ENCODE assay signal across 2 cellular contexts in the genomic region with DNA sequence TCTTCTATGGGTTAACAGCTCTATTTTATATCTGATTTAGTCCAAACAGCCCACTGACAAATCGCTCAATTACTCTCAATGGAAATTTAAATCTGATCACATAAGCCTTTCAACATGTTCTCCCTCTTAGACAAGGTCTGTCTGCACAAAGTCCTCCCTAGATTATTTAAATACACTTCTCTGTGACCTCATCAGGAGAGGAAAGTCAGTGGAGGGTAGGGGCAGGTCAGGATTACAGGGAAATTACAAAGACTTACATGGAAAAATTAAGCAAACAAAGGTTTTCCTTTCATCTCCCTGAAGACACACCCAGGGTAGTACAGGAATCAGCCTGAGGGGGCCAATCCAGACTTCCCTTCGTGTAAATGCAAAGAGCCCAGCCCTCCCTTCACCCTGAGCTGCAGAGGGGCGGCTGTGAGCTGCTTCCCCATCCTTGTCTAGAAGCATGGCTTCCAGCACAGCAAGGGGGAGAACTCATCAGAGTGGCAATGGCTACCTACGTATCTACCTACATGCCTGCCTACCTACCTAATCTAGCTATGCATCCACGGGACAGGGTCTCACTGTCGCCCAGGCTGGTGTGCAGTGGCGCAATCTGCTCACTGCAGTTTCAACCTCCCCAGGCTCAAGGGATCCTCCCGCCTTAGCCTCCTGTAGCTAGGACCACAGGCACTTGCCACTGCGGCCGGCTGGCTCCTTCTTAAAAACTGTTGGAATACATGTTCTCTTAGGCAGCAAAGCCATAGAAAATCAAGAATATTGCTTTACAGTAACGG.
TF ChIP-seq lines count a peak whose summit lies in the region.

No MANE protein-coding gene starts in this region.

TF ChIP-seq in GM23338, 12 proteins besides CTCF, POLR2A, EP300 and RAD21:
- no peak for TF ChIP-seq EZH2 (IDR thresholded peaks at IDR 0.05; ENCODE audit: low read depth, unreplicated experiment)
- TF ChIP-seq, protein P1, sequence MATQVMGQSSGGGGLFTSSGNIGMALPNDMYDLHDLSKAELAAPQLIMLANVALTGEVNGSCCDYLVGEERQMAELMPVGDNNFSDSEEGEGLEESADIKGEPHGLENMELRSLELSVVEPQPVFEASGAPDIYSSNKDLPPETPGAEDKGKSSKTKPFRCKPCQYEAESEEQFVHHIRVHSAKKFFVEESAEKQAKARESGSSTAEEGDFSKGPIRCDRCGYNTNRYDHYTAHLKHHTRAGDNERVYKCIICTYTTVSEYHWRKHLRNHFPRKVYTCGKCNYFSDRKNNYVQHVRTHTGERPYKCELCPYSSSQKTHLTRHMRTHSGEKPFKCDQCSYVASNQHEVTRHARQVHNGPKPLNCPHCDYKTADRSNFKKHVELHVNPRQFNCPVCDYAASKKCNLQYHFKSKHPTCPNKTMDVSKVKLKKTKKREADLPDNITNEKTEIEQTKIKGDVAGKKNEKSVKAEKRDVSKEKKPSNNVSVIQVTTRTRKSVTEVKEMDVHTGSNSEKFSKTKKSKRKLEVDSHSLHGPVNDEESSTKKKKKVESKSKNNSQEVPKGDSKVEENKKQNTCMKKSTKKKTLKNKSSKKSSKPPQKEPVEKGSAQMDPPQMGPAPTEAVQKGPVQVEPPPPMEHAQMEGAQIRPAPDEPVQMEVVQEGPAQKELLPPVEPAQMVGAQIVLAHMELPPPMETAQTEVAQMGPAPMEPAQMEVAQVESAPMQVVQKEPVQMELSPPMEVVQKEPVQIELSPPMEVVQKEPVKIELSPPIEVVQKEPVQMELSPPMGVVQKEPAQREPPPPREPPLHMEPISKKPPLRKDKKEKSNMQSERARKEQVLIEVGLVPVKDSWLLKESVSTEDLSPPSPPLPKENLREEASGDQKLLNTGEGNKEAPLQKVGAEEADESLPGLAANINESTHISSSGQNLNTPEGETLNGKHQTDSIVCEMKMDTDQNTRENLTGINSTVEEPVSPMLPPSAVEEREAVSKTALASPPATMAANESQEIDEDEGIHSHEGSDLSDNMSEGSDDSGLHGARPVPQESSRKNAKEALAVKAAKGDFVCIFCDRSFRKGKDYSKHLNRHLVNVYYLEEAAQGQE (IDR thresholded peaks at IDR 0.05; ENCODE audit: unreplicated experiment) = no peak
- TF ChIP-seq STAT1 (IDR thresholded peaks at IDR 0.05; ENCODE audit: unreplicated experiment) = no peak
- TF ChIP-seq POLR2AphosphoS5 (IDR thresholded peaks at IDR 0.05; ENCODE audit: low read depth) = no peak
- TF ChIP-seq EZH2phosphoT487 (IDR thresholded peaks at IDR 0.05; ENCODE audit: unreplicated experiment) = no peak
- TF ChIP-seq JUNB (IDR thresholded peaks at IDR 0.05; ENCODE audit: unreplicated experiment) = no peak
- no peak for TF ChIP-seq CREB1 (CRISPR knock-in tag; IDR thresholded peaks at IDR 0.05; ENCODE audit: low read depth)
- TF ChIP-seq, protein P2, sequence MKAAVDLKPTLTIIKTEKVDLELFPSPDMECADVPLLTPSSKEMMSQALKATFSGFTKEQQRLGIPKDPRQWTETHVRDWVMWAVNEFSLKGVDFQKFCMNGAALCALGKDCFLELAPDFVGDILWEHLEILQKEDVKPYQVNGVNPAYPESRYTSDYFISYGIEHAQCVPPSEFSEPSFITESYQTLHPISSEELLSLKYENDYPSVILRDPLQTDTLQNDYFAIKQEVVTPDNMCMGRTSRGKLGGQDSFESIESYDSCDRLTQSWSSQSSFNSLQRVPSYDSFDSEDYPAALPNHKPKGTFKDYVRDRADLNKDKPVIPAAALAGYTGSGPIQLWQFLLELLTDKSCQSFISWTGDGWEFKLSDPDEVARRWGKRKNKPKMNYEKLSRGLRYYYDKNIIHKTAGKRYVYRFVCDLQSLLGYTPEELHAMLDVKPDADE (IDR thresholded peaks at IDR 0.05) = no peak
- TF ChIP-seq NANOG (IDR thresholded peaks at IDR 0.05; ENCODE audit: borderline replicate concordance) = no peak
TF ChIP-seq in GM23338: peak in this region for 0.

TF ChIP-seq in GM12878, 131 proteins besides CTCF, POLR2A, EP300 and RAD21:
- TF ChIP-seq KLF5 (IDR thresholded peaks at IDR 0.05; ENCODE audit: partially characterized antibody) (no peak), BMI1 (IDR thresholded peaks at IDR 0.05; ENCODE audit: borderline replicate concordance) (no peak), IRF4 (IDR thresholded peaks at IDR 0.05; ENCODE audit: low read depth, low read length) (no peak), TCF3 (IDR thresholded peaks at IDR 0.05; ENCODE audit: borderline replicate concordance, insufficient read depth, low read depth, low read length) (no peak), IKZF1 (conservative IDR thresholded peaks at IDR 0.05) (no peak), STAT1 (conservative IDR thresholded peaks at IDR 0.05) (no peak), BRCA1 (IDR thresholded peaks at IDR 0.05; ENCODE audit: low read depth, low read length) (no peak)
- TF ChIP-seq, protein P3, sequence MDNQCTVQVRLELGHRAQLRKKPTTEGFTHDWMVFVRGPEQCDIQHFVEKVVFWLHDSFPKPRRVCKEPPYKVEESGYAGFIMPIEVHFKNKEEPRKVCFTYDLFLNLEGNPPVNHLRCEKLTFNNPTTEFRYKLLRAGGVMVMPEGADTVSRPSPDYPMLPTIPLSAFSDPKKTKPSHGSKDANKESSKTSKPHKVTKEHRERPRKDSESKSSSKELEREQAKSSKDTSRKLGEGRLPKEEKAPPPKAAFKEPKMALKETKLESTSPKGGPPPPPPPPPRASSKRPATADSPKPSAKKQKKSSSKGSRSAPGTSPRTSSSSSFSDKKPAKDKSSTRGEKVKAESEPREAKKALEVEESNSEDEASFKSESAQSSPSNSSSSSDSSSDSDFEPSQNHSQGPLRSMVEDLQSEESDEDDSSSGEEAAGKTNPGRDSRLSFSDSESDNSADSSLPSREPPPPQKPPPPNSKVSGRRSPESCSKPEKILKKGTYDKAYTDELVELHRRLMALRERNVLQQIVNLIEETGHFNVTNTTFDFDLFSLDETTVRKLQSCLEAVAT (IDR thresholded peaks at IDR 0.05) = no peak
- TF ChIP-seq, protein P4, sequence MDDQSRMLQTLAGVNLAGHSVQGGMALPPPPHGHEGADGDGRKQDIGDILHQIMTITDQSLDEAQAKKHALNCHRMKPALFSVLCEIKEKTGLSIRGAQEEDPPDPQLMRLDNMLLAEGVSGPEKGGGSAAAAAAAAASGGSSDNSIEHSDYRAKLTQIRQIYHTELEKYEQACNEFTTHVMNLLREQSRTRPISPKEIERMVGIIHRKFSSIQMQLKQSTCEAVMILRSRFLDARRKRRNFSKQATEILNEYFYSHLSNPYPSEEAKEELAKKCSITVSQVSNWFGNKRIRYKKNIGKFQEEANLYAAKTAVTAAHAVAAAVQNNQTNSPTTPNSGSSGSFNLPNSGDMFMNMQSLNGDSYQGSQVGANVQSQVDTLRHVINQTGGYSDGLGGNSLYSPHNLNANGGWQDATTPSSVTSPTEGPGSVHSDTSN (IDR thresholded peaks at IDR 0.05; ENCODE audit: insufficient replicate concordance, low read depth, low read length) = no peak
- TF ChIP-seq, protein P5, sequence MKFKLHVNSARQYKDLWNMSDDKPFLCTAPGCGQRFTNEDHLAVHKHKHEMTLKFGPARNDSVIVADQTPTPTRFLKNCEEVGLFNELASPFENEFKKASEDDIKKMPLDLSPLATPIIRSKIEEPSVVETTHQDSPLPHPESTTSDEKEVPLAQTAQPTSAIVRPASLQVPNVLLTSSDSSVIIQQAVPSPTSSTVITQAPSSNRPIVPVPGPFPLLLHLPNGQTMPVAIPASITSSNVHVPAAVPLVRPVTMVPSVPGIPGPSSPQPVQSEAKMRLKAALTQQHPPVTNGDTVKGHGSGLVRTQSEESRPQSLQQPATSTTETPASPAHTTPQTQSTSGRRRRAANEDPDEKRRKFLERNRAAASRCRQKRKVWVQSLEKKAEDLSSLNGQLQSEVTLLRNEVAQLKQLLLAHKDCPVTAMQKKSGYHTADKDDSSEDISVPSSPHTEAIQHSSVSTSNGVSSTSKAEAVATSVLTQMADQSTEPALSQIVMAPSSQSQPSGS (IDR thresholded peaks at IDR 0.05; ENCODE audit: low read length) = no peak
